9 cellular contexts compared by ENCODE assay signal in genomic region chr11:69141742-69142141, GRCh38.
"Had no signal": no experiment of that assay in that cellular context is flagged by ENCODE, and none has a peak within 500 bp of the region (broad histone marks: within the 10 kb centered on the region; RNA-seq: fewer than 3 reads in every experiment).

No MANE protein-coding gene starts in this region.

- DNase-seq: activated naive CD4-positive, alpha-beta T cell; activated naive CD8-positive, alpha-beta T cell treated with anti-CD3 and anti-CD28 coated beads, Interleukin-2, amount 50 U/mL, for 24 hours; hippocampal formation; left ventricle myocardium inferior; mesenchymal stem cell; natural killer cell; posterior cingulate gyrus; stimulated activated CD4-positive, alpha-beta T cell treated with anti-CD3 and anti-CD28 coated beads, Interleukin-2, amount 100 ng/mL, for 48 hours had no signal

- FAIRE-seq: endometrium had no signal
